In the genomic region with DNA sequence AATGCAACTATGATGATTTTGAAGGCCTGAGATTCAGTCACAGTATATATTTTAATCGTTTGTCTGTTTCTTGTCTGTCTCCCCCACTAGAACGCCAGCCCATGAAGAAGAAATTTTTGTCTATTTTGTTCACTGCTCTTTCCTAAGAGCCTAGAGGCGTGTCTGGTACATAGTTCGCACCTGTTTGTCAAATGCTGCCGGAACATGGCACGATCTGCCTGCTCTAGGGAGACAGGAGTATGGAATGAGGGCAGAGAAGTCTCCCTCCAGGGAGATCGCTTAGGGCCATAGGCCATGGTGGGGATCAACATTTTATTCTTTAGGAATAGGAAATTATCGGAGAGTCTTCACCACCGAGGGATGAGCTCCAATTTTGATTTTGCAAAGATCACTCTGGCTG, we compare ENCODE assay signal across 15 cellular contexts.
DNase-seq lines count a peak whose midpoint lies in the region; TF ChIP-seq lines count a peak whose summit lies in the region.
"Had no signal": no experiment of that assay in that cellular context is flagged by ENCODE, and none has a peak within 500 bp of the region (broad histone marks: within the 10 kb centered on the region; RNA-seq: fewer than 3 reads in every experiment).

No MANE protein-coding gene starts in this region.

- no peaks in the 10 kb centered on the region for H3K36me3 ChIP-seq in trophoblast cell (ENCODE audit: control insufficient read depth in 1 of 2, insufficient read depth in 2 of 2, low read length in 2 of 2)
- H3K36me3 ChIP-seq: BLaER1 treated with 17β-estradiol and CSF1 and Interleukin-3, amounts not matched to agents 10 nM and 100 nM; MG63 had no signal

- no peaks in the 10 kb centered on the region for H3K9me3 ChIP-seq in trophoblast cell (ENCODE audit: insufficient read depth, low read depth, low read length)
- H3K9me3 ChIP-seq: BLaER1 treated with 17β-estradiol and CSF1 and Interleukin-3, amounts not matched to agents 10 nM and 100 nM; MG63 had no signal

- peak overlapping the region; percentile 4 for H4K91ac ChIP-seq in trophoblast cell (ENCODE audit: low read depth, low read length)

- no peak overlapping the region for H3K23ac ChIP-seq in trophoblast cell (ENCODE audit: low read length)

- H2BK5ac ChIP-seq in trophoblast cell (ENCODE audit: low read depth, low read length, poor library complexity) = no peak overlapping the region

- DNase-seq in NCI-H2171 treated with DMSO at 0.1 percent for 48 hours (lab: John Stamatoyannopoulos, UW) (peak; percentile 53), NCI-H2171 (lab: John Stamatoyannopoulos, UW) (no peak), NCI-H460 (ENCODE audit: extremely low read depth, low read depth) (peak; percentile 5), trophoblast cell (peak; percentile 29 to 47), cerebellum (ENCODE audit: low spot score) (no peak), inferior parietal cortex (ENCODE audit: extremely low spot score) (no peak)
- DNase-seq: GOT3, IMR-90, Kasumi-1, MG63, NCI-H1048 had no signal

- peak overlapping the region; percentile 59 for H2AK5ac ChIP-seq in trophoblast cell (ENCODE audit: low read length)

- no peak overlapping the region for H2BK120ac ChIP-seq in trophoblast cell (ENCODE audit: insufficient read depth, low read length, poor library complexity)

- no peaks in the 10 kb centered on the region for H3K27me3 ChIP-seq in trophoblast cell (ENCODE audit: insufficient read depth, low read length)
- H3K27me3 ChIP-seq: MG63 had no signal

- H4K12ac ChIP-seq in trophoblast cell (ENCODE audit: low read depth, low read length) = no peak overlapping the region

- no peak for TF ChIP-seq CTCF in VCaP (conservative IDR thresholded peaks at IDR 0.05)

- H3K18ac ChIP-seq in trophoblast cell (ENCODE audit: low read length) = no peak overlapping the region

- H4K8ac ChIP-seq in trophoblast cell (ENCODE audit: low read depth, low read length) = no peak overlapping the region

- H2BK12ac ChIP-seq in trophoblast cell (ENCODE audit: low read length) = peak overlapping the region; percentile 65

- H3K79me2 ChIP-seq in trophoblast cell (ENCODE audit: control insufficient read depth, insufficient read depth, low read length, poor library complexity) = no peaks in the 10 kb centered on the region

- H3K79me1 ChIP-seq in trophoblast cell (ENCODE audit: low read length) = peaks cover 5% of the 10 kb centered on the region

- peaks cover 0 to 14% of the 10 kb centered on the region in 2 experiments for H3K4me1 ChIP-seq in trophoblast cell (ENCODE audit: control insufficient read depth in 1 of 2, insufficient read depth in 2 of 2, low read length in 2 of 2)

- H3K4ac ChIP-seq in trophoblast cell (ENCODE audit: low read depth, low read length) = no peak overlapping the region

- no peak overlapping the region for H3K4me2 ChIP-seq in trophoblast cell (ENCODE audit: low read length)
- H3K4me2 ChIP-seq: BLaER1 treated with 17β-estradiol and CSF1 and Interleukin-3, amounts not matched to agents 10 nM and 100 nM had no signal

- no peak overlapping the region for H3K14ac ChIP-seq in trophoblast cell (ENCODE audit: low read length)

- no peak overlapping the region for H3K4me3 ChIP-seq in trophoblast cell (ENCODE audit: low read depth, low read length)
- H3K4me3 ChIP-seq: BLaER1 treated with 17β-estradiol and CSF1 and Interleukin-3, amounts not matched to agents 10 nM and 100 nM; MG63; SK-N-MC had no signal

- no CpG with 5 or more reads among the region's 9 CpGs for WGBS in trophoblast cell (ENCODE audit: extremely low coverage, insufficient coverage, insufficient read length)

- no peak overlapping the region for H2AFZ ChIP-seq in trophoblast cell (ENCODE audit: insufficient read depth, low read length, poor library complexity)

- H3K27ac ChIP-seq in VCaP (peak overlapping the region; percentile 68), trophoblast cell (ENCODE audit: low read depth, low read length) (no peak overlapping the region)
- H3K27ac ChIP-seq: BLaER1 treated with 17β-estradiol and CSF1 and Interleukin-3, amounts not matched to agents 10 nM and 100 nM; HL-60; SK-N-MC had no signal

- no peak overlapping the region for H3K9ac ChIP-seq in trophoblast cell (ENCODE audit: low read length)
- H3K9ac ChIP-seq: BLaER1 treated with 17β-estradiol and CSF1 and Interleukin-3, amounts not matched to agents 10 nM and 100 nM had no signal

Comparison
In these comparisons a context has a peak if more than half of its experiments do, and no peak if none do; other contexts are left out.
1. DNase-seq: peak in NCI-H2171 treated with DMSO at 0.1 percent for 48 hours (single experiment), NCI-H460 (single experiment) and trophoblast cell (2 of 2); none in NCI-H2171 (single experiment), cerebellum (single experiment) and inferior parietal cortex (single experiment).